ENCODE assay signal across 13 cellular contexts in the genomic region with DNA sequence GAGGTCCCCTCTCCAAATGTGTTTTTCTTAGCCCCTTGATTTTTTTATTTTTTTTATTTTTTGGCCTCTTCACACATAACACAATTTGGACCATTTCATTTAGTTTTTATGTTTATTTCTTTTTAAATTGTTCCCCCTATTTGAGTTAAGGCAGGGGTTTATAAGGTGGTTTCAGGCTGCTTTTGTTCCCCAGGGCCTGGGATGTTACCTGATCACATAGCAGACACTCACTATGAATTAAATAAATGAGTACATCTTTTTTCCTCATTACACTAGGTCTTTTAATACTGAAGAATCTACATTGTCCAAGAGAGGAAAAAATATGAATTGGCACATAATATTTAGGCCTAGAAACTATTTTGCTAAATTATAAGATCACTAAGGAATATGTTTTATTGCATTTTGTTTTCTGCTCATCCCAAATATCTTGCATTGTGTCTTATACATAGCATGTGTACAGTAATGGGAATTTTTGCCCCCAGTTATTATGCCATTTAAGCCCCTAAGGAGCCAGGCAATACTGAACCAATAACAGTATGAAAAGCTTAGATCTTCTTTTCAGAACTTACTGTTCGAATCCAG.
A peak's percentile ranks its signal among the peaks of the same experiment; 100 is the strongest.
DNase-seq lines count a peak whose midpoint lies in the region; ATAC-seq and TF ChIP-seq lines count a peak whose summit lies in the region.
"Had no signal": no experiment of that assay in that cellular context is flagged by ENCODE, and none has a peak within 500 bp of the region (broad histone marks: within the 10 kb centered on the region; RNA-seq: fewer than 3 reads in every experiment).

No MANE protein-coding gene starts in this region.

- H2BK12ac ChIP-seq in trophoblast cell (ENCODE audit: low read length) = peak overlapping the region; percentile 99

- peaks cover 4% of the 10 kb centered on the region for H3K79me2 ChIP-seq in trophoblast cell (ENCODE audit: control insufficient read depth, insufficient read depth, low read length, poor library complexity)

- H3K27ac ChIP-seq in Panc1 (ENCODE audit: low read length) = peak overlapping the region; percentile 26; the same call in 1 of the 2 replicates
- peak overlapping the region; percentile 82 for H3K27ac ChIP-seq in trophoblast cell (ENCODE audit: low read depth, low read length)
- no peak overlapping the region for H3K27ac ChIP-seq in thyroid gland
- no peak overlapping the region for H3K27ac ChIP-seq in CD4-positive, alpha-beta memory T cell (ENCODE audit: low read depth, low read length)

- no TSS peak for BruUV-seq in Caco-2 (replicated peaks; lab: Mats Ljungman, UMichigan)
- BruUV-seq in Panc1 (replicated peaks; lab: Mats Ljungman, UMichigan) = no TSS peak

- H3K27me3 Mint-ChIP-seq in Caco-2 (ENCODE audit: insufficient read depth, unreplicated experiment) = no peaks in the 10 kb centered on the region
- H3K27me3 Mint-ChIP-seq in glutamatergic neuron (ENCODE audit: unreplicated experiment) = peaks cover under 1% of the 10 kb centered on the region
- peaks cover 6 to 7% of the 10 kb centered on the region in 2 donors for H3K27me3 Mint-ChIP-seq in CD4-positive, alpha-beta memory T cell

- no peak overlapping the region for H3K14ac ChIP-seq in trophoblast cell (ENCODE audit: low read length)

- peaks cover 20% of the 10 kb centered on the region for H3K4me1 ChIP-seq in Caco-2
- H3K4me1 ChIP-seq in Panc1 (ENCODE audit: control insufficient read depth, insufficient read depth, low read length) = no peaks in the 10 kb centered on the region; the same call in 1 of the 2 replicates
- H3K4me1 ChIP-seq in trophoblast cell (ENCODE audit: control insufficient read depth in 1 of 2, insufficient read depth in 2 of 2, low read length in 2 of 2) = peaks cover 6 to 9% of the 10 kb centered on the region in 2 experiments
- H3K4me1 ChIP-seq in thyroid gland = no peaks in the 10 kb centered on the region
- H3K4me1 ChIP-seq in CD4-positive, alpha-beta memory T cell (ENCODE audit: insufficient read depth, low read length) = no peaks in the 10 kb centered on the region

- H2AFZ ChIP-seq in trophoblast cell (ENCODE audit: insufficient read depth, low read length, poor library complexity) = no peak overlapping the region

- POLR2A ChIA-PET in Caco-2 (lab: Charles Lee) (no interaction called here), Panc1 (lab: Charles Lee) (no interaction called here)
- POLR2A ChIA-PET in CD4-positive, alpha-beta memory T cell (lab: Charles Lee; ENCODE audit: partially characterized antibody) = no interaction called here

- H2AK5ac ChIP-seq in trophoblast cell (ENCODE audit: low read length) = no peak overlapping the region

- H3K23ac ChIP-seq in trophoblast cell (ENCODE audit: low read length) = no peak overlapping the region

- intact Hi-C loops in Caco-2 (cut with micrococcal nuclease; ENCODE audit: unreplicated experiment) (loop anchor here (1.0 to 5.0 kb wide), 2 partner anchors 17 to 48 kb away; no protein-coding TSS in a partner anchor), Panc1 (cut with micrococcal nuclease; ENCODE audit: unreplicated experiment) (no loop called here), thyroid gland (cut with DNase I) (no loop called here)
- intact Hi-C loops in CD4-positive, alpha-beta memory T cell (cut with micrococcal nuclease) = no loop called here

- peak overlapping the region; percentile 95 for H4K91ac ChIP-seq in trophoblast cell (ENCODE audit: low read depth, low read length)

- peak overlapping the region; percentile 28 for H3K4me2 ChIP-seq in trophoblast cell (ENCODE audit: low read length)

- H2BK120ac ChIP-seq in trophoblast cell (ENCODE audit: insufficient read depth, low read length, poor library complexity) = peak overlapping the region; percentile 99

- TF ChIP-seq POLR2A in thyroid gland (IDR thresholded peaks at IDR 0.05) = no peak

- H3K9me3 ChIP-seq in Caco-2 (no peaks in the 10 kb centered on the region), Panc1 (ENCODE audit: control insufficient read depth, insufficient read depth, low read depth, low read length) (no peaks in the 10 kb centered on the region), trophoblast cell (ENCODE audit: insufficient read depth, low read depth, low read length) (no peaks in the 10 kb centered on the region), thyroid gland (no peaks in the 10 kb centered on the region)
- H3K9me3 ChIP-seq in CD4-positive, alpha-beta memory T cell (ENCODE audit: control insufficient read depth in 1 of 2, low read length in 2 of 2) = no peaks in the 10 kb centered on the region
- H3K9me3 ChIP-seq: MG63 had no signal

- no peak overlapping the region for H3K18ac ChIP-seq in trophoblast cell (ENCODE audit: low read length)

- H4K8ac ChIP-seq in trophoblast cell (ENCODE audit: low read depth, low read length) = no peak overlapping the region

- H3K79me1 ChIP-seq in trophoblast cell (ENCODE audit: low read length) = peaks cover 10% of the 10 kb centered on the region

- CTCF ChIA-PET in Caco-2 (lab: Charles Lee) (interaction anchor here (0.6 to 1.8 kb wide), 2 partner anchors 14 to 1238 kb away, joined by 3 to 4 read pairs; no protein-coding TSS in a partner anchor), Panc1 (lab: Charles Lee) (no interaction called here)
- CTCF ChIA-PET in CD4-positive, alpha-beta memory T cell (lab: Charles Lee; ENCODE audit: partially characterized antibody) = no interaction called here

- DNase-seq in Caco-2 (no peak), Panc1 (ENCODE audit: low read depth, low spot score) (no peak), glutamatergic neuron (no peak), trophoblast cell (no peak), thyroid gland (no peak), kidney glomerular epithelial cell (lab: John Stamatoyannopoulos, UW) (no peak)
- no peak for DNase-seq in stimulated activated naive CD4-positive, alpha-beta T cell treated with Interleukin-2 at 50 U/mL for 16 hours (lab: John Stamatoyannopoulos, UW)
- DNase-seq in CD4-positive, alpha-beta memory T cell = no peak
- DNase-seq: AML-193, DMS79 treated with DMSO at 0.1 percent for 48 hours, Karpas-422, NCI-H1092 had no signal

- H3K4me3 Mint-ChIP-seq in Caco-2 (ENCODE audit: unreplicated experiment) (peak overlapping the region; percentile 37), glutamatergic neuron (ENCODE audit: unreplicated experiment) (peak overlapping the region; percentile 15)
- no peak overlapping the region for H3K4me3 Mint-ChIP-seq in CD4-positive, alpha-beta memory T cell

- ATAC-seq in Panc1 = no peak

- H3K9me3 Mint-ChIP-seq in Caco-2 (ENCODE audit: unreplicated experiment) (peaks cover 6% of the 10 kb centered on the region), glutamatergic neuron (ENCODE audit: unreplicated experiment) (no peaks in the 10 kb centered on the region)
- H3K9me3 Mint-ChIP-seq in CD4-positive, alpha-beta memory T cell = peaks cover 0 to 2% (median 0%) of the 10 kb centered on the region in 8 donors

- H3K4me3 ChIP-seq in Caco-2 (ENCODE audit: low read depth, low read length) (no peak overlapping the region), Panc1 (ENCODE audit: low read depth in 2 of 2, low read length in 2 of 2) (no peak overlapping the region), trophoblast cell (ENCODE audit: low read depth, low read length) (no peak overlapping the region), thyroid gland (replicated peaks in 1 of 3) (no peak overlapping the region)
- no peak overlapping the region for H3K4me3 ChIP-seq in CD4-positive, alpha-beta memory T cell (ENCODE audit: low read length in 2 of 2)
- H3K4me3 ChIP-seq: MG63 had no signal

- no peaks in the 10 kb centered on the region for H3K27me3 ChIP-seq in Caco-2 (replicated peaks; ENCODE audit: control insufficient read depth, insufficient read depth, low read length)
- H3K27me3 ChIP-seq in Panc1 (ENCODE audit: control insufficient read depth, insufficient read depth, low read length) = no peaks in the 10 kb centered on the region
- no peaks in the 10 kb centered on the region for H3K27me3 ChIP-seq in trophoblast cell (ENCODE audit: insufficient read depth, low read length)
- H3K27me3 ChIP-seq in thyroid gland = no peaks in the 10 kb centered on the region
- no peaks in the 10 kb centered on the region for H3K27me3 ChIP-seq in CD4-positive, alpha-beta memory T cell (ENCODE audit: insufficient read depth, low read length)
- H3K27me3 ChIP-seq: MG63 had no signal

- no peak overlapping the region for H3K4ac ChIP-seq in trophoblast cell (ENCODE audit: low read depth, low read length)

- in situ Hi-C loops in Panc1 (cut with HindIII; ENCODE audit: low pct_unique_long_range_greater_than_20kb, low sequenced_read_pairs) = no loop called here

- no CpG with 5 or more reads among the region's 1 CpG for WGBS in trophoblast cell (ENCODE audit: extremely low coverage, insufficient coverage, insufficient read length)
- WGBS in thyroid gland, 2 donors = 78 to 86% methylated on average over 1 of the region's 1 CpG

- H3K36me3 Mint-ChIP-seq in Caco-2 (ENCODE audit: insufficient read depth, unreplicated experiment) = no peaks in the 10 kb centered on the region
- no peaks in the 10 kb centered on the region for H3K36me3 Mint-ChIP-seq in glutamatergic neuron (ENCODE audit: unreplicated experiment)
- no peaks in the 10 kb centered on the region for H3K36me3 Mint-ChIP-seq in CD4-positive, alpha-beta memory T cell

- peak overlapping the region; percentile 67 for H3K27ac Mint-ChIP-seq in Caco-2 (ENCODE audit: unreplicated experiment)
- peak overlapping the region; percentile 9 for H3K27ac Mint-ChIP-seq in glutamatergic neuron (ENCODE audit: unreplicated experiment)
- no peak overlapping the region for H3K27ac Mint-ChIP-seq in CD4-positive, alpha-beta memory T cell

- H3K9ac ChIP-seq in trophoblast cell (ENCODE audit: low read length) = no peak overlapping the region

- TF ChIP-seq CTCF in Caco-2 (IDR thresholded peaks at IDR 0.05; ENCODE audit: insufficient read depth in 1 of 2, low read depth in 1 of 2, low read length in 1 of 2, severe bottlenecking in 1 of 2, unreplicated experiment in 1 of 2) (no peak), Panc1 (IDR thresholded peaks at IDR 0.05) (no peak), glutamatergic neuron (IDR thresholded peaks at IDR 0.05; ENCODE audit: partially characterized antibody, unreplicated experiment) (no peak), thyroid gland (IDR thresholded peaks at IDR 0.05) (no peak)

- no peak overlapping the region for H4K12ac ChIP-seq in trophoblast cell (ENCODE audit: low read depth, low read length)

- H3K36me3 ChIP-seq in Caco-2 (ENCODE audit: control insufficient read depth, insufficient read depth, low read length) (no peaks in the 10 kb centered on the region), Panc1 (ENCODE audit: control insufficient read depth, insufficient read depth, low read length) (no peaks in the 10 kb centered on the region), trophoblast cell (ENCODE audit: control insufficient read depth in 1 of 2, insufficient read depth in 2 of 2, low read length in 2 of 2) (no peaks in the 10 kb centered on the region), thyroid gland (no peaks in the 10 kb centered on the region)
- no peaks in the 10 kb centered on the region for H3K36me3 ChIP-seq in CD4-positive, alpha-beta memory T cell (ENCODE audit: insufficient read depth, low read length)
- H3K36me3 ChIP-seq: MG63 had no signal

- H3K4me1 Mint-ChIP-seq in Caco-2 (ENCODE audit: low read depth, unreplicated experiment) (peaks cover 10% of the 10 kb centered on the region), glutamatergic neuron (ENCODE audit: low read depth, unreplicated experiment) (peaks cover 22% of the 10 kb centered on the region)
- no peaks in the 10 kb centered on the region for H3K4me1 Mint-ChIP-seq in CD4-positive, alpha-beta memory T cell

- peak overlapping the region; percentile 94 for H2BK5ac ChIP-seq in trophoblast cell (ENCODE audit: low read depth, low read length, poor library complexity)

Comparison
In these comparisons a context has a peak if more than half of its experiments do, and no peak if none do; other contexts are left out.
1. H3K27ac Mint-ChIP-seq: peak in Caco-2 (single experiment) and glutamatergic neuron (single experiment); none in CD4-positive, alpha-beta memory T cell (0 of 7).
2. H3K4me3 Mint-ChIP-seq: peak in Caco-2 (single experiment) and glutamatergic neuron (single experiment); none in CD4-positive, alpha-beta memory T cell (0 of 8).
3. H3K27ac ChIP-seq: peak in Panc1 (single experiment) and trophoblast cell (single experiment); none in thyroid gland (0 of 3) and CD4-positive, alpha-beta memory T cell (single experiment).